In genomic region chr15:23569513-23569912, GRCh38 we compare ENCODE assay signal across 16 cellular contexts. TPM values are rescaled to one million over a fixed set of nuclear protein-coding genes. Genes with fewer than 3 reads are reported as not detected.
DNase-seq lines count a peak whose midpoint lies in the region; ATAC-seq and TF ChIP-seq lines count a peak whose summit lies in the region.
"Had no signal": no experiment of that assay in that cellular context is flagged by ENCODE, and none has a peak within 500 bp of the region (broad histone marks: within the 10 kb centered on the region; RNA-seq: fewer than 3 reads in every experiment).

No MANE protein-coding gene starts in this region.

- 0 out of 2 replicates have a peak, but pooled peaks cover 3% of the 10 kb centered on the region for H3K4me1 ChIP-seq in PC-3 (ENCODE audit: insufficient read depth, low read length)
- no peaks in the 10 kb centered on the region for H3K4me1 ChIP-seq in trophoblast cell (ENCODE audit: control insufficient read depth in 1 of 2, insufficient read depth in 2 of 2, low read length in 2 of 2)

- H2AFZ ChIP-seq in PC-3 (ENCODE audit: low read length) (no peak overlapping the region), trophoblast cell (ENCODE audit: insufficient read depth, low read length, poor library complexity) (no peak overlapping the region)

- H3K14ac ChIP-seq in trophoblast cell (ENCODE audit: low read length): no peak overlapping the region

- H3K36me3 ChIP-seq in PC-3 (ENCODE audit: low read depth, low read length) (no peaks in the 10 kb centered on the region), trophoblast cell (ENCODE audit: control insufficient read depth in 1 of 2, insufficient read depth in 2 of 2, low read length in 2 of 2) (no peaks in the 10 kb centered on the region)

- no peak overlapping the region for H3K9ac ChIP-seq in PC-3 (ENCODE audit: low read length)
- H3K9ac ChIP-seq in trophoblast cell (ENCODE audit: low read length): no peak overlapping the region

- H2AK5ac ChIP-seq in trophoblast cell (ENCODE audit: low read length): no peak overlapping the region

- no peak for ATAC-seq in PC-3
- ATAC-seq: CD8-positive, alpha-beta T cell had no signal

- POLR2A ChIA-PET in PC-3 (lab: Charles Lee; ENCODE audit: unreplicated experiment): no interaction called here

- H3K9me3 ChIP-seq in PC-3 (ENCODE audit: low read length): no peaks in the 10 kb centered on the region
- H3K9me3 ChIP-seq in trophoblast cell (ENCODE audit: insufficient read depth, low read depth, low read length): peaks cover 19% of the 10 kb centered on the region

- no peaks in the 10 kb centered on the region for H3F3A ChIP-seq in PC-3 (ENCODE audit: low read length, unreplicated experiment)

- H3K79me1 ChIP-seq in trophoblast cell (ENCODE audit: low read length): no peaks in the 10 kb centered on the region

- no peak overlapping the region for H3K4ac ChIP-seq in trophoblast cell (ENCODE audit: low read depth, low read length)

- peaks cover 35% of the 10 kb centered on the region for H3K4me1 Mint-ChIP-seq in glutamatergic neuron (ENCODE audit: low read depth, unreplicated experiment)

- H3K27me3 ChIP-seq in PC-3 (ENCODE audit: low read length) (no peaks in the 10 kb centered on the region), trophoblast cell (ENCODE audit: insufficient read depth, low read length) (no peaks in the 10 kb centered on the region)

- intact Hi-C loops in PC-3 (cut with micrococcal nuclease): no loop called here

- no peak overlapping the region for H2BK12ac ChIP-seq in trophoblast cell (ENCODE audit: low read length)

- H3K79me2 ChIP-seq in PC-3 (ENCODE audit: low read length): no peaks in the 10 kb centered on the region
- H3K79me2 ChIP-seq in trophoblast cell (ENCODE audit: control insufficient read depth, insufficient read depth, low read length, poor library complexity): no peaks in the 10 kb centered on the region

- CTCF ChIA-PET in PC-3 (lab: Charles Lee): no interaction called here

- WGBS in trophoblast cell (ENCODE audit: extremely low coverage, insufficient coverage, insufficient read length): no CpG with 5 or more reads among the region's 1 CpG

- no TSS peak for BruUV-seq in PC-3 (replicated peaks; lab: Mats Ljungman, UMichigan)

- TF ChIP-seq CTCF in PC-3 (conservative IDR thresholded peaks at IDR 0.05; ENCODE audit: low read depth, low read length): no peak
- no peak for TF ChIP-seq CTCF in glutamatergic neuron (IDR thresholded peaks at IDR 0.05; ENCODE audit: partially characterized antibody, unreplicated experiment)

- H3K9me3 Mint-ChIP-seq in glutamatergic neuron (ENCODE audit: unreplicated experiment): peaks cover 12% of the 10 kb centered on the region
- H3K9me3 Mint-ChIP-seq: CD8-positive, alpha-beta T cell had no signal

- no peak overlapping the region for H3K4me2 ChIP-seq in PC-3 (ENCODE audit: low read length)
- H3K4me2 ChIP-seq in trophoblast cell (ENCODE audit: low read length): no peak overlapping the region

- H3K4me3 Mint-ChIP-seq in glutamatergic neuron (ENCODE audit: unreplicated experiment): peak overlapping the region; percentile 63
- H3K4me3 Mint-ChIP-seq: CD8-positive, alpha-beta T cell had no signal

- peaks cover 14% of the 10 kb centered on the region for H3K36me3 Mint-ChIP-seq in glutamatergic neuron (ENCODE audit: unreplicated experiment)
- H3K36me3 Mint-ChIP-seq: CD8-positive, alpha-beta T cell had no signal

- H4K91ac ChIP-seq in trophoblast cell (ENCODE audit: low read depth, low read length): no peak overlapping the region

- H3K9me2 ChIP-seq in PC-3 (replicated peaks; ENCODE audit: low read length): no peaks in the 10 kb centered on the region

- no peak overlapping the region for H4K8ac ChIP-seq in trophoblast cell (ENCODE audit: low read depth, low read length)

- no peaks in the 10 kb centered on the region for H4K20me1 ChIP-seq in PC-3 (ENCODE audit: low read length)

- no peak overlapping the region for H2BK5ac ChIP-seq in trophoblast cell (ENCODE audit: low read depth, low read length, poor library complexity)

- H3K4me3 ChIP-seq in PC-3 (ENCODE audit: low read length): no peak overlapping the region
- H3K4me3 ChIP-seq in trophoblast cell (ENCODE audit: low read depth, low read length): no peak overlapping the region
- H3K4me3 ChIP-seq: SK-N-MC had no signal

- H3K23ac ChIP-seq in trophoblast cell (ENCODE audit: low read length): no peak overlapping the region

- DNase-seq in EL: peak; percentile 11
- peak; percentile 33 for DNase-seq in PC-3
- DNase-seq in glutamatergic neuron: no peak
- peak; percentile 72 to 78 for DNase-seq in trophoblast cell
- no peak for DNase-seq in NCI-H774 (lab: John Stamatoyannopoulos, UW)
- no peak for DNase-seq in activated CD4-positive, alpha-beta T cell treated with anti-CD3 and anti-CD28 coated beads for 4 hours
- no peak for DNase-seq in NCI-H748 (lab: John Stamatoyannopoulos, UW; ENCODE audit: unreplicated experiment)
- no peak for DNase-seq in mesenteric fat pad (ENCODE audit: low spot score)
- DNase-seq: CD8-positive, alpha-beta T cell; KBM-7; MM.1S; NCI-H187; NCI-H526; T-helper 1 cell had no signal

- no peak overlapping the region for H3K18ac ChIP-seq in trophoblast cell (ENCODE audit: low read length)

- H3K27ac ChIP-seq in PC-3 (ENCODE audit: low read length): peak overlapping the region; percentile 38
- no peak overlapping the region for H3K27ac ChIP-seq in trophoblast cell (ENCODE audit: low read depth, low read length)
- H3K27ac ChIP-seq: HL-60, SK-N-MC had no signal

- H4K12ac ChIP-seq in trophoblast cell (ENCODE audit: low read depth, low read length): no peak overlapping the region

- H3K27me3 Mint-ChIP-seq in glutamatergic neuron (ENCODE audit: unreplicated experiment): peaks cover 4% of the 10 kb centered on the region

- H2BK120ac ChIP-seq in trophoblast cell (ENCODE audit: insufficient read depth, low read length, poor library complexity): no peak overlapping the region

- peak overlapping the region; percentile 87 for H3K27ac Mint-ChIP-seq in glutamatergic neuron (ENCODE audit: unreplicated experiment)
- H3K27ac Mint-ChIP-seq: CD8-positive, alpha-beta T cell had no signal

RNA-seq across cellular contexts. Expression of gene MKRN3, which starts 4.0 kb away (rescaled TPM):
- total RNA-seq in PC-3 (2014; rRNA removed) (0.18 and 1.8 TPM in 2 replicates), glutamatergic neuron (ENCODE audit: unreplicated experiment) (1.4 TPM), mesenteric fat pad (not detected)
- not detected in 2 replicates for polyA plus RNA-seq in trophoblast cell (2013)

Comparison
In these comparisons a context has a peak if more than half of its experiments do, and no peak if none do; other contexts are left out.
1. DNase-seq: peak in EL (single experiment), PC-3 (single experiment) and trophoblast cell (2 of 2); none in glutamatergic neuron (single experiment), NCI-H774 (single experiment), activated CD4-positive, alpha-beta T cell treated with anti-CD3 and anti-CD28 coated beads for 4 hours (0 of 2), NCI-H748 (single experiment) and mesenteric fat pad (single experiment).